Comparison of ENCODE assay signal across 24 cellular contexts in genomic region chr14:32022525-32022924, GRCh38. TPM values are rescaled to one million over a fixed set of nuclear protein-coding genes. Genes with fewer than 3 reads are reported as not detected.
DNase-seq lines count a peak whose midpoint lies in the region; ATAC-seq and TF ChIP-seq lines count a peak whose summit lies in the region.
"Had no signal": no experiment of that assay in that cellular context is flagged by ENCODE, and none has a peak within 500 bp of the region (broad histone marks: within the 10 kb centered on the region; RNA-seq: fewer than 3 reads in every experiment).

No MANE protein-coding gene starts in this region.

- H3K4me3 ChIP-seq in breast epithelium = peak overlapping the region in 1 of 3 donors; percentile 13
- no peak overlapping the region for H3K4me3 ChIP-seq in testis
- no peak overlapping the region for H3K4me3 ChIP-seq in BE2C (ENCODE audit: low read depth, low read length)
- H3K4me3 ChIP-seq: A549, GM23248 had no signal

- H3K9me3 ChIP-seq in breast epithelium = no peaks in the 10 kb centered on the region
- H3K9me3 ChIP-seq in testis = no peaks in the 10 kb centered on the region
- no peaks in the 10 kb centered on the region for H3K9me3 ChIP-seq in BE2C

- H3K27me3 ChIP-seq in breast epithelium = no peaks in the 10 kb centered on the region
- no peaks in the 10 kb centered on the region for H3K27me3 ChIP-seq in testis
- H3K27me3 ChIP-seq in BE2C = no peaks in the 10 kb centered on the region

- TF ChIP-seq RAD21 in Ishikawa (IDR thresholded peaks at IDR 0.05; ENCODE audit: low read depth) = no peak

- TF ChIP-seq CTCF in breast epithelium (IDR thresholded peaks at IDR 0.05) (no peak), testis (IDR thresholded peaks at IDR 0.05) (no peak), BE2C (IDR thresholded peaks at IDR 0.05; ENCODE audit: low read depth, low read length) (no peak), GM13977 (IDR thresholded peaks at IDR 0.05; ENCODE audit: extremely low read depth, insufficient read depth, missing control alignments) (no peak)

- no peak for TF ChIP-seq EP300 in Ishikawa (IDR thresholded peaks at IDR 0.05; ENCODE audit: borderline replicate concordance)

- in situ Hi-C loops in GM13977 (cut with MboI; ENCODE audit: low pct_unique_long_range_greater_than_20kb, low sequenced_read_pairs, unreplicated experiment) = no loop called here

- WGBS in testis, 2 donors = 78 to 87% methylated on average over 4 of the region's 4 CpGs

- H3K27ac ChIP-seq in breast epithelium (peak overlapping the region; percentile 73 to 83), testis (peak overlapping the region; percentile 14 to 86)
- H3K27ac ChIP-seq: A549, GM23248, RWPE1 had no signal

- no peak for ATAC-seq in GM18520 (IDR thresholded peaks at IDR 0.05; ENCODE audit: unreplicated experiment)
- ATAC-seq: A549, HepG2 had no signal

- no peaks in the 10 kb centered on the region for H3K4me1 ChIP-seq in breast epithelium
- peaks cover 16% of the 10 kb centered on the region for H3K4me1 ChIP-seq in testis
- no peaks in the 10 kb centered on the region for H3K4me1 ChIP-seq in BE2C

- DNase-seq in breast epithelium (ENCODE audit: low spot score in 2 of 2) (no peak), kidney tubule cell (ENCODE audit: low spot score) (peak; percentile 47), testis (no peak), SKM-1 (lab: John Stamatoyannopoulos, UW; ENCODE audit: unreplicated experiment) (no peak), BE2C (no peak), GM13977 (ENCODE audit: low spot score) (no peak)
- DNase-seq: CD4-positive, CD25-positive, alpha-beta regulatory T cell; COR-L47; DMS 273 treated with DMSO at 0.1 percent for 48 hours; DMS79 treated with DMSO at 0.1 percent for 48 hours; GM23248; HCEC 1CT; KG1; NCI-H1105; NCI-H146; NCI-H2029; NCI-H226; NCI-H510A treated with DMSO at 0.1 percent for 48 hours; NCI-H748 treated with DMSO at 0.1 percent for 48 hours had no signal

- H3K36me3 ChIP-seq in breast epithelium = no peaks in the 10 kb centered on the region
- H3K36me3 ChIP-seq in testis (ENCODE audit: low read depth, missing control alignments) = no peaks in the 10 kb centered on the region
- H3K36me3 ChIP-seq in BE2C = no peaks in the 10 kb centered on the region

- TF ChIP-seq POLR2A in breast epithelium (IDR thresholded peaks at IDR 0.05) (no peak), testis (IDR thresholded peaks at IDR 0.05) (no peak)

- intact Hi-C loops in breast epithelium (cut with DNase I; ENCODE audit: low total_unique reads) = no loop called here
- intact Hi-C loops in testis (cut with DNase I; ENCODE audit: low total_unique reads) = no loop called here

TF ChIP-seq in Ishikawa, 13 proteins besides CTCF, POLR2A, EP300 and RAD21:
- TF ChIP-seq, protein P1, sequence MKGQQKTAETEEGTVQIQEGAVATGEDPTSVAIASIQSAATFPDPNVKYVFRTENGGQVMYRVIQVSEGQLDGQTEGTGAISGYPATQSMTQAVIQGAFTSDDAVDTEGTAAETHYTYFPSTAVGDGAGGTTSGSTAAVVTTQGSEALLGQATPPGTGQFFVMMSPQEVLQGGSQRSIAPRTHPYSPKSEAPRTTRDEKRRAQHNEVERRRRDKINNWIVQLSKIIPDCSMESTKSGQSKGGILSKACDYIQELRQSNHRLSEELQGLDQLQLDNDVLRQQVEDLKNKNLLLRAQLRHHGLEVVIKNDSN (IDR thresholded peaks at IDR 0.05) = peak; percentile 34; the same call in 1 of the 2 replicates
- no peak for TF ChIP-seq ZBTB7A (IDR thresholded peaks at IDR 0.05; ENCODE audit: low read depth)
TF ChIP-seq in Ishikawa: peak in this region for 1.

RNA-seq across cellular contexts. Expression of gene ARHGAP5, which starts 54.6 kb away (rescaled TPM):
- 100 to 1,000 TPM; 115 to 189 (median 121) TPM for total RNA-seq in breast epithelium
- total RNA-seq in testis = 100 to 1,000 TPM; 115 to 161 TPM
- 41.5 TPM for polyA plus RNA-seq in testis (ENCODE audit: insufficient read depth, low read depth, low replicate concordance)
- 28.2 TPM for polyA plus RNA-seq in BE2C (2012; ENCODE audit: insufficient read depth, insufficient read length, low read depth)
